In genomic region chr1:998051-998821, GRCh38 we compare ENCODE assay signal across 8 cellular contexts. TPM values are rescaled to one million over a fixed set of nuclear protein-coding genes. Genes with fewer than 3 reads are reported as not detected.
DNase-seq lines count a peak whose midpoint lies in the region; ATAC-seq and TF ChIP-seq lines count a peak whose summit lies in the region.

No MANE protein-coding gene starts in this region.

- intact Hi-C loops in gastrocnemius medialis (cut with DNase I; ENCODE audit: low total_unique reads): no loop called here

- H3K27ac Mint-ChIP-seq in T-helper 17 cell: no peak overlapping the region

- TF ChIP-seq POLR2A in gastrocnemius medialis (IDR thresholded peaks at IDR 0.05): no peak

- H3K9me3 ChIP-seq in T-helper 17 cell (ENCODE audit: control insufficient read depth, low read length, poor library complexity, severe bottlenecking) (no peaks in the 10 kb centered on the region), right atrium auricular region (no peaks in the 10 kb centered on the region), gastrocnemius medialis (no peaks in the 10 kb centered on the region)

- ATAC-seq in T-helper 17 cell (no peak), gastrocnemius medialis (no peak), HG02973 (IDR thresholded peaks at IDR 0.05; ENCODE audit: unreplicated experiment) (no peak)

- in situ Hi-C loops in gastrocnemius medialis (cut with MboI; ENCODE audit: low sequenced_read_pairs in 4 of 4): no loop called here

- peak overlapping the region; percentile 36 for H3K4me3 Mint-ChIP-seq in T-helper 17 cell

- DNase-seq in Daoy (ENCODE audit: low read depth) (peak; percentile 58), T-helper 17 cell (no peak), right atrium auricular region (ENCODE audit: low spot score) (no peak), gastrocnemius medialis (no peak), A172 (ENCODE audit: low spot score) (no peak), middle frontal gyrus (ENCODE audit: extremely low spot score, low spot score) (no peak)
- DNase-seq in activated T-cell treated with anti-CD3 and anti-CD28 coated beads, Interleukin-2, amount 50 U/mL, for 48 hours: no peak

- TF ChIP-seq CTCF in right atrium auricular region (IDR thresholded peaks at IDR 0.05) (no peak), gastrocnemius medialis (IDR thresholded peaks at IDR 0.05 in 4 of 5, conservative IDR thresholded peaks at IDR 0.05 in 1 of 5) (no peak)

- H3K4me1 Mint-ChIP-seq in T-helper 17 cell: peaks cover 9% of the 10 kb centered on the region

- H3K36me3 ChIP-seq in right atrium auricular region (no peaks in the 10 kb centered on the region), gastrocnemius medialis (no peaks in the 10 kb centered on the region)

- peaks cover 2% of the 10 kb centered on the region for H3K36me3 Mint-ChIP-seq in T-helper 17 cell (ENCODE audit: low read depth)

- no peaks in the 10 kb centered on the region for H3K27me3 ChIP-seq in right atrium auricular region
- peaks cover 4 to 11% (median 7%) of the 10 kb centered on the region in 3 donors for H3K27me3 ChIP-seq in gastrocnemius medialis

- H3K4me3 ChIP-seq in right atrium auricular region (peak overlapping the region; percentile 80 to 81), gastrocnemius medialis (peak overlapping the region in 3 of 4 donors; percentile 34 to 79 (median 63))

- H3K4me1 ChIP-seq in right atrium auricular region (peaks cover 0 to 41% of the 10 kb centered on the region in 2 donors), gastrocnemius medialis (peaks cover 0 to 3% of the 10 kb centered on the region in 2 donors)

- H3K27ac ChIP-seq in right atrium auricular region (peak overlapping the region; percentile 99), gastrocnemius medialis (no peak overlapping the region)

- H3K27me3 Mint-ChIP-seq in T-helper 17 cell: peaks cover 13% of the 10 kb centered on the region

RNA-seq across cellular contexts. Expression of gene HES4, which starts 1.7 kb away (rescaled TPM):
- 30.1 and 36.3 TPM in 2 replicates for total RNA-seq in Daoy (2014; rRNA removed; shearing (Covaris generic))
- total RNA-seq in T-helper 17 cell (10 to 100 TPM in 1 of 2 donors, 1 to 10 TPM in 1; 9.6 to 10.5 TPM), right atrium auricular region (10 to 100 TPM; 31.8 to 68.4 TPM), gastrocnemius medialis (10 to 100 TPM in 2 of 4 donors, 1 to 10 TPM in 2; 6.4 to 17.4 (median 9.5) TPM)
- total RNA-seq in A172 (2014; rRNA removed; shearing (Covaris generic)): 10.0 and 20.7 TPM in 2 replicates

RNA-seq across cellular contexts. Expression of gene ISG15, which starts 15.1 kb away (rescaled TPM):
- 219 and 238 TPM in 2 replicates for total RNA-seq in Daoy (2014; rRNA removed; shearing (Covaris generic))
- total RNA-seq in T-helper 17 cell (10 to 100 TPM; 19.5 to 52.1 TPM), right atrium auricular region (10 to 100 TPM; 26.8 to 32.2 TPM), gastrocnemius medialis (10 to 100 TPM in 2 of 4 donors, 1 to 10 TPM in 2; 4.3 to 37.6 (median 10.2) TPM)
- total RNA-seq in A172 (2014; rRNA removed; shearing (Covaris generic)): 63.5 and 100.0 TPM in 2 replicates

RNA-seq across cellular contexts. Expression of gene PERM1, which starts 16.3 kb away (rescaled TPM):
- total RNA-seq in Daoy (2014; rRNA removed; shearing (Covaris generic)): not detected in 2 replicates
- total RNA-seq in T-helper 17 cell (not detected), right atrium auricular region (10 to 100 TPM; 22.0 to 61.8 TPM), gastrocnemius medialis (100 to 1,000 TPM in 2 of 4 donors, 10 to 100 TPM in 2; 38.9 to 218 (median 98.8) TPM)
- total RNA-seq in A172 (2014; rRNA removed; shearing (Covaris generic)): 0.29 TPM in 1 of 2 replicates, not detected in the other

RNA-seq across cellular contexts. Expression of gene AGRN, which starts 21.7 kb away (rescaled TPM):
- total RNA-seq in Daoy (2014; rRNA removed; shearing (Covaris generic)): 66.6 and 72.0 TPM in 2 replicates
- total RNA-seq in T-helper 17 cell (1 to 10 TPM; 1.2 to 1.4 TPM), right atrium auricular region (10 to 100 TPM; 22.5 to 27.9 TPM), gastrocnemius medialis (1 to 10 TPM; 2.0 to 3.8 (median 3.1) TPM)
- total RNA-seq in A172 (2014; rRNA removed; shearing (Covaris generic)): 107 and 115 TPM in 2 replicates

RNA-seq across cellular contexts. Expression of gene PLEKHN1, which starts 32.0 kb away (rescaled TPM):
- 0.11 and 3.8 TPM in 2 replicates for total RNA-seq in Daoy (2014; rRNA removed; shearing (Covaris generic))
- 1 to 10 TPM; 3.4 to 4.3 TPM for total RNA-seq in T-helper 17 cell
- under 1 TPM in 1 of 2 donors, not detected in 1; 0.59 TPM for total RNA-seq in right atrium auricular region
- under 1 TPM in 1 of 4 donors, not detected in 3; 0.23 TPM for total RNA-seq in gastrocnemius medialis
- 0.62 and 0.93 TPM in 2 replicates for total RNA-seq in A172 (2014; rRNA removed; shearing (Covaris generic))

Comparison
In these comparisons a context has a peak if more than half of its experiments do, and no peak if none do; other contexts are left out.
1. H3K27ac ChIP-seq: peak in right atrium auricular region (2 of 2); none in gastrocnemius medialis (0 of 4).
2. RNA of gene PERM1, which starts 16.3 kb away (total RNA-seq): 38.9 to 218 TPM in gastrocnemius medialis and 22.0 to 61.8 TPM in right atrium auricular region; not detected in T-helper 17 cell, not detected in Daoy and 0.29 TPM in A172; every median in the first group is over 10 times any median in the second.